Comparison of ENCODE assay signal across 8 cellular contexts in the genomic region with DNA sequence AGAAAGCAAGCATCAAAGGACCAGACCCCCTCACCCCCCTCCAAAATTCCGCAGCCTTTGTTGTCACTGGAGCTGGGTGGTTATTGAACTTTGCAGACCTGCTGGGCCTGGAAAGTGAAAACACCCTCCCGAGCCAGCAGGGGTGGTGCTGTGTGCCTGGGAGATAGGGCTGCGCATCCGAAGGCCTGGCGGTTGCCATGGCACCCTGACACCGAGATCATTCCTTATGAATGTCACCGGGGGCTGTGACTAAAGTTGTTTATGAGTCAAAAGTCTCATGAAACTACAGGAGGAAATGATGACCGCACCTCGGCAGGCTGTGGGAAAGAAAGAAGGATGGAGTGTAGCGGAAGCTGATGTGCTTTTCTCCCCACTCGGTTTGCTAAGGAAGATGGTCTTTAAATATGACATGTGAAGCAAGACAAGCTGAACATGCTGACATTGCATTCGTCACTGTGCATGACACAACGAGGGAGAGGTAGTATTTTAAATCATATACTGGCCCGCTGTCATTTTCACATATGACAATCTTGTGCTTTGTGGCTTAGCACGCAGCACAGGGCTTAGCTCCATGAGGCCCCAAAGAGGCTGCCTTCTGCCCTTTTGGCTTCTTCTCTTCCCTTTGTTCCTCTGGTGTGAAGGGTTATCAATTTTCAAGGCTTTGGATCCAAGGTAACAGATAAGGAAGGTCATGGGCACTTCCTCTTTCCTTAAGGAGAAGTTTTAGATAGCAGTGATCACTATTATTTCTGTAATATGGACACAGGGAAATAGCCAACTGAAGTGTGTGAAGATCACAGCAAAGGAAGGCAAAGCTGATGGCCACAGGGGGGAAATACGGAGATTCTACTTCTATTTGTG.
DNase-seq lines count a peak whose midpoint lies in the region; ATAC-seq, FAIRE-seq and TF ChIP-seq lines count a peak whose summit lies in the region.

No MANE protein-coding gene starts in this region.

- H3K27ac ChIP-seq in cingulate gyrus (ENCODE audit: low read depth, low read length) (peak overlapping the region; percentile 63), RWPE1 (no peak overlapping the region)

- no peak for ATAC-seq in HG03139 (IDR thresholded peaks at IDR 0.05; ENCODE audit: unreplicated experiment)

- peaks cover 27% of the 10 kb centered on the region for H3K36me3 Mint-ChIP-seq in nephron progenitor cell (ENCODE audit: low read depth)

- POLR2A ChIA-PET in RWPE1 (lab: Yijun Ruan, JAX; ENCODE audit: low non-redundant PET): no interaction called here

- no peak for FAIRE-seq in GM12891 (lab: Jason Lieb, UNC)

- TF ChIP-seq CTCF in nephron progenitor cell (IDR thresholded peaks at IDR 0.05) (peak; percentile 14), RWPE1 (conservative IDR thresholded peaks at IDR 0.05; ENCODE audit: low read depth) (no peak)

- peak overlapping the region; percentile 71 for H3K27ac Mint-ChIP-seq in nephron progenitor cell

- TF ChIP-seq POLR2A in GM12891 (IDR thresholded peaks at IDR 0.05; ENCODE audit: low read depth, low read length): no peak

- H3K4me1 Mint-ChIP-seq in nephron progenitor cell: peaks cover 25% of the 10 kb centered on the region

- H3K9me3 Mint-ChIP-seq in nephron progenitor cell: peaks cover 18% of the 10 kb centered on the region

- DNase-seq in GM12891 (ENCODE audit: insufficient read length, low spot score): no peak
- peak; percentile 32 for DNase-seq in NCI-H748 treated with DMSO at 0.1 percent for 48 hours (lab: John Stamatoyannopoulos, UW)
- peak; percentile 50 for DNase-seq in nephron progenitor cell
- DNase-seq in SHP77 treated with DMSO at 0.1 percent for 48 hours (lab: John Stamatoyannopoulos, UW): no peak
- DNase-seq in RWPE1 (ENCODE audit: low spot score): no peak
- no peak for DNase-seq in mesenteric fat pad (ENCODE audit: low spot score)

- H3K4me3 Mint-ChIP-seq in nephron progenitor cell: no peak overlapping the region

- CTCF ChIA-PET in RWPE1 (lab: Yijun Ruan, JAX): interaction anchor here (0.6 kb wide), 3 partner anchors 25 to 1307 kb away, joined by 3 to 5 read pairs (median 4); no protein-coding TSS in a partner anchor

- peaks cover 9% of the 10 kb centered on the region for H3K27me3 Mint-ChIP-seq in nephron progenitor cell (ENCODE audit: low read depth, poor library complexity)

TF ChIP-seq in GM12891, 5 proteins besides CTCF, POLR2A, EP300 and RAD21:
- TF ChIP-seq SPI1 (IDR thresholded peaks at IDR 0.05; ENCODE audit: low read depth, low read length): 0 out of 2 replicates have a peak, but pooled peaks have one; percentile 15
- TF ChIP-seq POU2F2 (IDR thresholded peaks at IDR 0.05; ENCODE audit: low read depth, low read length): no peak
- TF ChIP-seq POLR2AphosphoS5 (IDR thresholded peaks at IDR 0.05; ENCODE audit: low read depth, low read length): no peak

Comparison
In these comparisons a context has a peak if more than half of its experiments do, and no peak if none do; other contexts are left out.
1. DNase-seq: peak in NCI-H748 treated with DMSO at 0.1 percent for 48 hours (single experiment) and nephron progenitor cell (single experiment); none in GM12891 (single experiment), SHP77 treated with DMSO at 0.1 percent for 48 hours (single experiment), RWPE1 (single experiment) and mesenteric fat pad (single experiment).